In genomic region chr3:66413151-66413751, GRCh38 we compare ENCODE assay signal across 13 cellular contexts.
DNase-seq lines count a peak whose midpoint lies in the region; ATAC-seq, FAIRE-seq and TF ChIP-seq lines count a peak whose summit lies in the region.
"Had no signal": no experiment of that assay in that cellular context is flagged by ENCODE, and none has a peak within 500 bp of the region (broad histone marks: within the 10 kb centered on the region; RNA-seq: fewer than 3 reads in every experiment).

No MANE protein-coding gene starts in this region.

- ATAC-seq in HG03469 (IDR thresholded peaks at IDR 0.05; ENCODE audit: unreplicated experiment), result no peak
- ATAC-seq in HG03139 (IDR thresholded peaks at IDR 0.05; ENCODE audit: unreplicated experiment), result no peak
- ATAC-seq in GM18867 (IDR thresholded peaks at IDR 0.05; ENCODE audit: unreplicated experiment), result no peak
- ATAC-seq: mucosa of descending colon had no signal

- FAIRE-seq in bronchial epithelial cell (lab: Jason Lieb, UNC), result no peak
- FAIRE-seq: TTC549 had no signal

- no peaks in the 10 kb centered on the region for H3K9me3 Mint-ChIP-seq in HFFc6
- H3K9me3 Mint-ChIP-seq in neural crest cell, result no peaks in the 10 kb centered on the region

- peak overlapping the region; percentile 94 for H3K27ac Mint-ChIP-seq in HFFc6
- H3K27ac Mint-ChIP-seq in neural crest cell (ENCODE audit: unreplicated experiment), result peak overlapping the region; percentile 83

- no peaks in the 10 kb centered on the region for H3K27me3 Mint-ChIP-seq in HFFc6 (ENCODE audit: insufficient read depth)
- H3K27me3 Mint-ChIP-seq in neural crest cell (ENCODE audit: low read depth), result no peaks in the 10 kb centered on the region

- no peaks in the 10 kb centered on the region for H3K36me3 Mint-ChIP-seq in HFFc6 (ENCODE audit: low read depth)
- peaks cover 40% of the 10 kb centered on the region for H3K36me3 Mint-ChIP-seq in neural crest cell (ENCODE audit: low read depth)

- H3K27me3 ChIP-seq in bronchial epithelial cell (ENCODE audit: control insufficient read depth, insufficient read depth, low read length), result no peaks in the 10 kb centered on the region

- H3K4me3 Mint-ChIP-seq in HFFc6 (peak overlapping the region; percentile 61), neural crest cell (no peak overlapping the region)

- peak; percentile 89 for DNase-seq in AG20443 (ENCODE audit: low spot score)
- peak; percentile 89 for DNase-seq in HFFc6
- DNase-seq in bronchial epithelial cell (ENCODE audit: low read depth), result peak; percentile 35
- DNase-seq in neural crest cell (ENCODE audit: low read depth, low spot score), result no peak
- DNase-seq in NCI-H2107 (lab: John Stamatoyannopoulos, UW), result no peak
- DNase-seq: anterior cingulate cortex; mucosa of descending colon; NCI-H82; stimulated activated CD4-positive, alpha-beta T cell treated with anti-CD3 and anti-CD28 coated beads, Interleukin-4, amount 100 ng/mL, for 24 hours had no signal

- TF ChIP-seq CTCF in HFFc6 (IDR thresholded peaks at IDR 0.05) (peak; percentile 42), bronchial epithelial cell (IDR thresholded peaks at IDR 0.05; ENCODE audit: insufficient read depth, low read length, severe bottlenecking) (no peak), neural crest cell (conservative IDR thresholded peaks at IDR 0.05) (no peak)

- peaks cover 9% of the 10 kb centered on the region for H3K36me3 ChIP-seq in bronchial epithelial cell (ENCODE audit: control insufficient read depth, insufficient read depth, low read length)

- H3K4me1 Mint-ChIP-seq in HFFc6 (ENCODE audit: low read depth) (peaks cover 55% of the 10 kb centered on the region), neural crest cell (peaks cover 72% of the 10 kb centered on the region)

- H3K4me3 ChIP-seq in bronchial epithelial cell (ENCODE audit: low read depth, low read length), result no peak overlapping the region
- H3K4me3 ChIP-seq: mucosa of descending colon had no signal

Comparison
In these comparisons a context has a peak if more than half of its experiments do, and no peak if none do; other contexts are left out.
1. DNase-seq: peak in AG20443 (single experiment), HFFc6 (single experiment) and bronchial epithelial cell (single experiment); none in neural crest cell (single experiment) and NCI-H2107 (single experiment).